10 cellular contexts compared by ENCODE assay signal in genomic region chr5:111461261-111461671, GRCh38. TPM values are rescaled to one million over a fixed set of nuclear protein-coding genes. Genes with fewer than 3 reads are reported as not detected.
DNase-seq lines count a peak whose midpoint lies in the region; ATAC-seq and TF ChIP-seq lines count a peak whose summit lies in the region.
"Had no signal": no experiment of that assay in that cellular context is flagged by ENCODE, and none has a peak within 500 bp of the region (broad histone marks: within the 10 kb centered on the region; RNA-seq: fewer than 3 reads in every experiment).

No MANE protein-coding gene starts in this region.

- H3K4me2 ChIP-seq in neural progenitor cell: no peak overlapping the region

- no peak overlapping the region for H3K27ac Mint-ChIP-seq in neural progenitor cell
- no peak overlapping the region for H3K27ac Mint-ChIP-seq in CD4-positive, alpha-beta T cell
- H3K27ac Mint-ChIP-seq: B cell, IgD-negative memory B cell had no signal

- H3K4me3 ChIP-seq in neural progenitor cell: no peak overlapping the region

- H3K9ac ChIP-seq in neural progenitor cell: no peak overlapping the region

- DNase-seq in NCI-H1092 treated with DMSO at 0.1 percent for 48 hours (lab: John Stamatoyannopoulos, UW) (peak; percentile 38), NCI-H1092 (lab: John Stamatoyannopoulos, UW) (no peak), NAMALWA (ENCODE audit: low spot score) (peak; percentile 55), cerebellum (ENCODE audit: low spot score) (peak; percentile 49), neural progenitor cell (ENCODE audit: low spot score) (peak; percentile 74)
- no peak for DNase-seq in CD4-positive, alpha-beta T cell

- no peaks in the 10 kb centered on the region for H3K36me3 Mint-ChIP-seq in neural progenitor cell
- H3K36me3 Mint-ChIP-seq in CD4-positive, alpha-beta T cell (ENCODE audit: low read depth): peaks cover 93% of the 10 kb centered on the region

- H4K20me1 ChIP-seq in neural progenitor cell (ENCODE audit: low read depth): no peaks in the 10 kb centered on the region

- no peaks in the 10 kb centered on the region for H3K9me3 ChIP-seq in neural progenitor cell (ENCODE audit: low read depth)
- H3K9me3 ChIP-seq in CD4-positive, alpha-beta T cell (ENCODE audit: control insufficient read depth, low read length): no peaks in the 10 kb centered on the region

- no peak overlapping the region for H3K27ac ChIP-seq in neural progenitor cell
- no peak overlapping the region for H3K27ac ChIP-seq in CD4-positive, alpha-beta T cell (ENCODE audit: low read depth, low read length)

- no peaks in the 10 kb centered on the region for H3K36me3 ChIP-seq in neural progenitor cell

- CTCF ChIA-PET in CD4-positive, alpha-beta T cell (lab: Charles Lee): interaction anchor here (0.7 to 1.4 kb wide), 2 partner anchors 9 to 304 kb away, joined by 3 to 4 read pairs; no protein-coding TSS in a partner anchor

- POLR2A ChIA-PET in CD4-positive, alpha-beta T cell (lab: Charles Lee): interaction anchor here (1.6 kb wide), 1 partner anchor 52 kb away, joined by 3 read pairs; the partner anchor contains the start of gene STARD4

- no peak for ATAC-seq in GM19452 (IDR thresholded peaks at IDR 0.05; ENCODE audit: unreplicated experiment)
- no peak for ATAC-seq in CD4-positive, alpha-beta T cell (ENCODE audit: poor library complexity)
- ATAC-seq in HG03095 (IDR thresholded peaks at IDR 0.05; ENCODE audit: unreplicated experiment): no peak

- no peaks in the 10 kb centered on the region for H3K27me3 Mint-ChIP-seq in neural progenitor cell (ENCODE audit: insufficient read depth, low read depth)
- H3K27me3 Mint-ChIP-seq in CD4-positive, alpha-beta T cell: no peaks in the 10 kb centered on the region
- H3K27me3 Mint-ChIP-seq: B cell, IgD-negative memory B cell had no signal

- H3K4me1 Mint-ChIP-seq in neural progenitor cell: peaks cover 12% of the 10 kb centered on the region
- peaks cover 37% of the 10 kb centered on the region for H3K4me1 Mint-ChIP-seq in CD4-positive, alpha-beta T cell (ENCODE audit: low read depth)
- H3K4me1 Mint-ChIP-seq: B cell had no signal

- peak overlapping the region; percentile 71 for H2AFZ ChIP-seq in neural progenitor cell (replicated peaks)

- H3K27me3 ChIP-seq in neural progenitor cell: no peaks in the 10 kb centered on the region
- H3K27me3 ChIP-seq in CD4-positive, alpha-beta T cell (ENCODE audit: control insufficient read depth, insufficient read depth, low read length): no peaks in the 10 kb centered on the region

- H3F3A ChIP-seq in neural progenitor cell (ENCODE audit: low read depth): no peaks in the 10 kb centered on the region

- H3K4me1 ChIP-seq in neural progenitor cell: no peaks in the 10 kb centered on the region

- no peaks in the 10 kb centered on the region for H3K79me2 ChIP-seq in neural progenitor cell (ENCODE audit: low read depth)

- H3K9me3 Mint-ChIP-seq in neural progenitor cell: peaks cover 11% of the 10 kb centered on the region
- H3K9me3 Mint-ChIP-seq in CD4-positive, alpha-beta T cell: peaks cover 5% of the 10 kb centered on the region

- no peak overlapping the region for H3K4me3 Mint-ChIP-seq in neural progenitor cell
- H3K4me3 Mint-ChIP-seq in CD4-positive, alpha-beta T cell: no peak overlapping the region
- H3K4me3 Mint-ChIP-seq: B cell had no signal

- intact Hi-C loops in CD4-positive, alpha-beta T cell (cut with DNase I, micrococcal nuclease): no loop called here

- TF ChIP-seq CTCF in neural progenitor cell (IDR thresholded peaks at IDR 0.05): peak; percentile 60
- no peak for TF ChIP-seq CTCF in CD4-positive, alpha-beta T cell (IDR thresholded peaks at IDR 0.05)

RNA-seq across cellular contexts. Expression of gene STARD4, which starts 51.1 kb away (rescaled TPM):
- total RNA-seq in cerebellum: 50.0 TPM
- 101 and 157 TPM in 2 replicates for total RNA-seq in neural progenitor cell (ENCODE audit: low replicate concordance)
- total RNA-seq in CD4-positive, alpha-beta T cell: 10 to 100 TPM; 14.9 to 15.2 TPM

Comparison
In these comparisons a context has a peak if more than half of its experiments do, and no peak if none do; other contexts are left out.
1. DNase-seq: peak in NCI-H1092 treated with DMSO at 0.1 percent for 48 hours (single experiment), NAMALWA (single experiment), cerebellum (single experiment) and neural progenitor cell (single experiment); none in NCI-H1092 (single experiment) and CD4-positive, alpha-beta T cell (0 of 10).